In the genomic region with DNA sequence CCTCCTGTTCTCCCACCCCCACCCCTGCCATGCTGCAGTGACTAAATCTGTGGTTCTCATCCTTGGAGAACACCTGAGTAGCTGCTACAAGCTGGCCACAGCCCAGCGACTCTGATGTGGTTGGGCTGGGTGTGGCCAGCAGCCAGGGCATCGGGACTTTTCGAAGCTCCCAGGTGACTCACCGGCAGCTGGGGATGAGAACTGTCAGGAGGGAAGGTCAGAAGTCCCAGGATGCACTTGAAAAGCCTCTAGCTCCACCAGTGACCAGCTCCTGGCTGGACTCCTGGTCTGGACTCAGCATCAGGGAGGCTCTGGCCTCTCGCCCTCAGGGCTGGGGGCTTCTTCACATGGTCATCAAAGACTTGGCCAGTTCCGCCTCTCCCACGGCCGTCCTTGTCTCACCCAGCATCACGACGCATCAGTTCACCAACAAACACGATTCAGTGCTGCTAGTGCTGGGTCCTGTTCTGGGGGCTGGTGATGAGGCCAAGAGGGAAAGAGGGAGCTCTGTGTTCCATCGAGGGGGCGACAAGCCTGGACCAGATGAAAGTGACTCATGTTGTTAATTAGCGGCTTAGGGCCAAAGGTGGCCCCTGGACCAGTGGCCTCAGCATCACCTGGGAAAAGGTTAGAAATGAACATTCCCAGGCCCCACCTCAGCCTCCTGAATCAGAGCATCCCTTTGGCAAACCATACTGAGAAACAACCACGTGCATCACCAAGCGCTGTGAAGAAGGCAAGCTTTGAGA, we compare ENCODE assay signal across 11 cellular contexts. TPM values are rescaled to one million over a fixed set of nuclear protein-coding genes. Genes with fewer than 3 reads are reported as not detected.
A peak's percentile ranks its signal among the peaks of the same experiment; 100 is the strongest.
DNase-seq lines count a peak whose midpoint lies in the region; ATAC-seq and TF ChIP-seq lines count a peak whose summit lies in the region.
"Had no signal": no experiment of that assay in that cellular context is flagged by ENCODE, and none has a peak within 500 bp of the region (broad histone marks: within the 10 kb centered on the region; RNA-seq: fewer than 3 reads in every experiment).

No MANE protein-coding gene starts in this region.

- H2BK120ac ChIP-seq in mesendoderm (ENCODE audit: low read depth, low read length) = no peak overlapping the region

- ATAC-seq in GM19452 (IDR thresholded peaks at IDR 0.05; ENCODE audit: unreplicated experiment) (no peak), left ventricle myocardium superior (no peak)

- no peaks in the 10 kb centered on the region for H3K79me1 ChIP-seq in mesendoderm (ENCODE audit: low read length)

- no peak overlapping the region for H2BK15ac ChIP-seq in mesendoderm (replicated peaks; ENCODE audit: low read depth)

- H3K9me3 Mint-ChIP-seq in Calu3 (ENCODE audit: low read depth, unreplicated experiment) = no peaks in the 10 kb centered on the region
- no peaks in the 10 kb centered on the region for H3K9me3 Mint-ChIP-seq in osteocyte (ENCODE audit: unreplicated experiment)

- H3K4me1 ChIP-seq in breast epithelium (peaks cover 4 to 23% of the 10 kb centered on the region in 2 donors), mesendoderm (ENCODE audit: control insufficient read depth, low read depth, low read length) (no peaks in the 10 kb centered on the region)

- TF ChIP-seq CTCF in Calu3 (IDR thresholded peaks at IDR 0.05; ENCODE audit: unreplicated experiment) (no peak), LNCaP clone FGC (IDR thresholded peaks at IDR 0.05; ENCODE audit: control insufficient read depth, extremely low read depth, insufficient read depth) (no peak), breast epithelium (IDR thresholded peaks at IDR 0.05) (no peak), osteocyte (IDR thresholded peaks at IDR 0.05) (no peak)

- CTCF ChIA-PET in Calu3 (lab: Charles Lee) = interaction anchor here (0.7 to 1.4 kb wide), 6 partner anchors 9 to 311 kb away, joined by 3 to 16 read pairs (median 5); partner anchors contain the start of genes AFMID, BIRC5 and TK1

- no peak for TF ChIP-seq POLR2A in breast epithelium (IDR thresholded peaks at IDR 0.05)

- H3K36me3 Mint-ChIP-seq in Calu3 (ENCODE audit: insufficient read depth, unreplicated experiment) (peaks cover 51% of the 10 kb centered on the region), osteocyte (ENCODE audit: unreplicated experiment) (no peaks in the 10 kb centered on the region)

- no peak overlapping the region for H3K18ac ChIP-seq in mesendoderm (ENCODE audit: low read length)

- H3K4me2 ChIP-seq in mesendoderm (ENCODE audit: low read length) = no peak overlapping the region

- no CpG with 5 or more reads among the region's 16 CpGs for WGBS in mesendoderm (ENCODE audit: extremely low coverage, insufficient coverage, low lambda C conversion rate)

- H3K9me3 ChIP-seq in breast epithelium = no peaks in the 10 kb centered on the region
- H3K9me3 ChIP-seq: SJCRH30, spleen had no signal

- peaks cover 68% of the 10 kb centered on the region for H3K4me1 Mint-ChIP-seq in Calu3 (ENCODE audit: low read depth, unreplicated experiment)
- peaks cover 28% of the 10 kb centered on the region for H3K4me1 Mint-ChIP-seq in osteocyte (ENCODE audit: unreplicated experiment)

- H2AK5ac ChIP-seq in mesendoderm (ENCODE audit: low read length) = no peak overlapping the region

- H4K5ac ChIP-seq in mesendoderm (ENCODE audit: low read length) = no peak overlapping the region

- H2BK5ac ChIP-seq in mesendoderm (ENCODE audit: low read length) = no peak overlapping the region

- no peak overlapping the region for H4K8ac ChIP-seq in mesendoderm (ENCODE audit: low read depth, low read length)

- DNase-seq in Calu3 (peak; percentile 87), LNCaP clone FGC (ENCODE audit: low read depth) (peak; percentile 50), breast epithelium (ENCODE audit: low spot score in 2 of 2) (peak; percentile 83 to 89), mesendoderm (peak; percentile 61), T-helper 2 cell (no peak), left ventricle myocardium superior (no peak), osteocyte (ENCODE audit: extremely low spot score, unreplicated experiment) (no peak)

- no TSS peak for BruUV-seq in Calu3 (replicated peaks; lab: Mats Ljungman, UMichigan)

- H3K4me3 ChIP-seq in LNCaP clone FGC (ENCODE audit: low read depth, low read length) (no peak overlapping the region), breast epithelium (no peak overlapping the region), mesendoderm (ENCODE audit: low read length) (no peak overlapping the region)
- H3K4me3 ChIP-seq: SJCRH30, spleen had no signal

- no peaks in the 10 kb centered on the region for H3K27me3 ChIP-seq in breast epithelium
- H3K27me3 ChIP-seq in mesendoderm (ENCODE audit: insufficient read depth, low read length, poor library complexity) = no peaks in the 10 kb centered on the region
- H3K27me3 ChIP-seq: SJCRH30, spleen had no signal

- no peaks in the 10 kb centered on the region for H3K36me3 ChIP-seq in breast epithelium
- H3K36me3 ChIP-seq in mesendoderm (ENCODE audit: control insufficient read depth, insufficient read depth, low read length) = no peaks in the 10 kb centered on the region
- H3K36me3 ChIP-seq: SJCRH30 had no signal

- H3K79me2 ChIP-seq in mesendoderm (ENCODE audit: control insufficient read depth, insufficient read depth, low read length) = no peaks in the 10 kb centered on the region

- H3K4ac ChIP-seq in mesendoderm (ENCODE audit: low read depth, low read length) = no peak overlapping the region

- no peak overlapping the region for H3K9ac ChIP-seq in mesendoderm (ENCODE audit: low read length)

- H3K27ac Mint-ChIP-seq in Calu3 (ENCODE audit: unreplicated experiment) = peak overlapping the region; percentile 50
- no peak overlapping the region for H3K27ac Mint-ChIP-seq in osteocyte (ENCODE audit: unreplicated experiment)

- H3K27me3 Mint-ChIP-seq in Calu3 (ENCODE audit: unreplicated experiment) = no peaks in the 10 kb centered on the region
- no peaks in the 10 kb centered on the region for H3K27me3 Mint-ChIP-seq in osteocyte (ENCODE audit: unreplicated experiment)

- H3K27ac ChIP-seq in breast epithelium = peak overlapping the region; percentile 76 to 79
- no peak overlapping the region for H3K27ac ChIP-seq in mesendoderm (ENCODE audit: low read depth, low read length)
- H3K27ac ChIP-seq: SJCRH30 had no signal

- no peak overlapping the region for H3K4me3 Mint-ChIP-seq in Calu3 (ENCODE audit: low read depth, unreplicated experiment)
- H3K4me3 Mint-ChIP-seq in osteocyte (ENCODE audit: unreplicated experiment) = no peak overlapping the region

- no peak overlapping the region for H3K23ac ChIP-seq in mesendoderm (ENCODE audit: low read length)

- intact Hi-C loops in Calu3 (cut with micrococcal nuclease; ENCODE audit: unreplicated experiment) = no loop called here
- intact Hi-C loops in breast epithelium (cut with DNase I; ENCODE audit: low total_unique reads) = no loop called here
- intact Hi-C loops in left ventricle myocardium superior (cut with micrococcal nuclease) = no loop called here

- no peak overlapping the region for H3K56ac ChIP-seq in mesendoderm (ENCODE audit: low read length)

RNA-seq across cellular contexts. Expression of gene C17orf99, which starts 3.9 kb away (rescaled TPM):
- total RNA-seq in Calu3 (2022) (not detected in 2 replicates), breast epithelium (not detected), left ventricle myocardium superior (not detected), osteocyte (not detected in 2 replicates)
- not detected for polyA plus RNA-seq in mesendoderm (2013, experiment 1 of 2)
- polyA plus RNA-seq in mesendoderm (2013, experiment 2 of 2) = not detected
- total RNA-seq: SJCRH30, temporal lobe had no signal

RNA-seq across cellular contexts. Expression of gene TMC8, which starts 11.7 kb away (rescaled TPM):
- total RNA-seq in Calu3 (2022) (1.1 and 2.1 TPM in 2 replicates), breast epithelium (1 to 10 TPM; 4.2 to 9.9 (median 8.8) TPM), left ventricle myocardium superior (1.5 TPM), osteocyte (0.40 and 0.99 TPM in 2 replicates)
- 0.84 TPM for polyA plus RNA-seq in mesendoderm (2013, experiment 1 of 2)
- polyA plus RNA-seq in mesendoderm (2013, experiment 2 of 2) = 0.60 TPM

RNA-seq across cellular contexts. Expression of gene TMC6, which starts 13.7 kb away (rescaled TPM):
- total RNA-seq in Calu3 (2022) (116 and 133 TPM in 2 replicates), breast epithelium (10 to 100 TPM; 18.6 to 45.9 (median 28.4) TPM), left ventricle myocardium superior (69.2 TPM), osteocyte (31.2 and 32.6 TPM in 2 replicates)
- 47.4 TPM for polyA plus RNA-seq in mesendoderm (2013, experiment 1 of 2)
- 45.1 TPM for polyA plus RNA-seq in mesendoderm (2013, experiment 2 of 2)

RNA-seq across cellular contexts. Expression of gene SYNGR2, which starts 26.1 kb away (rescaled TPM):
- total RNA-seq in Calu3 (2022) = 204 and 229 TPM in 2 replicates
- 10 to 100 TPM; 37.8 to 69.5 (median 64.2) TPM for total RNA-seq in breast epithelium
- 23.3 TPM for polyA plus RNA-seq in mesendoderm (2013, experiment 1 of 2)
- polyA plus RNA-seq in mesendoderm (2013, experiment 2 of 2) = 23.1 TPM
- total RNA-seq in left ventricle myocardium superior = 120 TPM
- total RNA-seq in osteocyte = 43.2 and 48.6 TPM in 2 replicates

RNA-seq across cellular contexts. Expression of gene TK1, which starts 44.6 kb away (rescaled TPM):
- total RNA-seq in Calu3 (2022) = 89.7 and 95.3 TPM in 2 replicates
- 1 to 10 TPM; 2.6 to 5.6 (median 3.7) TPM for total RNA-seq in breast epithelium
- polyA plus RNA-seq in mesendoderm (2013, experiment 1 of 2) = 73.3 TPM
- 72.5 TPM for polyA plus RNA-seq in mesendoderm (2013, experiment 2 of 2)
- total RNA-seq in left ventricle myocardium superior = 2.1 TPM
- 16.0 and 16.2 TPM in 2 replicates for total RNA-seq in osteocyte

Comparison
In these comparisons a context has a peak if more than half of its experiments do, and no peak if none do; other contexts are left out.
1. DNase-seq: peak in Calu3 (single experiment), LNCaP clone FGC (single experiment), breast epithelium (2 of 2) and mesendoderm (single experiment); none in T-helper 2 cell (0 of 5), left ventricle myocardium superior (single experiment) and osteocyte (single experiment).